Comparison of ENCODE assay signal across 8 cellular contexts in the genomic region with DNA sequence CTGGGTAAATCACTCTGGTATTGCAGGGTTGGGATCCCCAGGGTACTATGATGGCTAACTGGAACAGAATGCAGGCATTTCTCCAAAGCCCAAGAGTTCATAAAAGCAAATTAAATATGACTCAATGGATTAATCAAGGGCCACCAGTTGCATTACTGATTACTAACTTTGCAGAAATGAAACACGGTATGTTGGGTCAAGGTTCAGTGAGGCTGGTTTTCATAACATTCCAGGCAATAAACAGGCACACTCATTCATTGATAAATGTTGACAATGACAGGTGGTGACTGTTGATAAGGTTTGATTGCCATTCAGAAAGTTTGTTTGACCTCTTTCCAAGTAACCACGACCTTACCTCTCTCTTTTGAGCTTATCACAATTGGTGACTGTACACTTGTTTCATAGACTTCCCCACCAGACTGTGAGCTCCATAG. TPM values are rescaled to one million over a fixed set of nuclear protein-coding genes. Genes with fewer than 3 reads are reported as not detected.
DNase-seq lines count a peak whose midpoint lies in the region; ATAC-seq and TF ChIP-seq lines count a peak whose summit lies in the region.

No MANE protein-coding gene starts in this region.

- H3K4ac ChIP-seq in mesendoderm (ENCODE audit: low read depth, low read length): no peak overlapping the region

- peaks cover 28% of the 10 kb centered on the region for H3K36me3 Mint-ChIP-seq in Calu3 (ENCODE audit: insufficient read depth, unreplicated experiment)
- peaks cover 5% of the 10 kb centered on the region for H3K36me3 Mint-ChIP-seq in IgD-negative memory B cell

- no peak overlapping the region for H2BK15ac ChIP-seq in mesendoderm (replicated peaks; ENCODE audit: low read depth)

- H3K27ac ChIP-seq in brain microvascular endothelial cell: peak overlapping the region; percentile 65
- no peak overlapping the region for H3K27ac ChIP-seq in mesendoderm (ENCODE audit: low read depth, low read length)

- H3K9me3 Mint-ChIP-seq in Calu3 (ENCODE audit: low read depth, unreplicated experiment) (no peaks in the 10 kb centered on the region), IgD-negative memory B cell (no peaks in the 10 kb centered on the region)

- no peak overlapping the region for H3K18ac ChIP-seq in mesendoderm (ENCODE audit: low read length)

- H4K8ac ChIP-seq in mesendoderm (ENCODE audit: low read depth, low read length): peak overlapping the region; percentile 78

- CTCF ChIA-PET in Calu3 (lab: Charles Lee): interaction anchor here (0.6 to 1.2 kb wide), 5 partner anchors 10 to 126 kb away, joined by 3 to 4 read pairs (median 3); a partner anchor contains a TSS

- intact Hi-C loops in Calu3 (cut with micrococcal nuclease; ENCODE audit: unreplicated experiment): no loop called here

- H3K4me3 ChIP-seq in brain microvascular endothelial cell (ENCODE audit: low read depth, low read length): peak overlapping the region; percentile 97
- no peak overlapping the region for H3K4me3 ChIP-seq in mesendoderm (ENCODE audit: low read length)

- no peak overlapping the region for H3K23ac ChIP-seq in mesendoderm (ENCODE audit: low read length)

- H3K4me2 ChIP-seq in mesendoderm (ENCODE audit: low read length): peak overlapping the region; percentile 67

- H3K4me3 Mint-ChIP-seq in Calu3 (ENCODE audit: low read depth, unreplicated experiment): peak overlapping the region; percentile 81
- peak overlapping the region; percentile 88 to 96 (median 92) for H3K4me3 Mint-ChIP-seq in IgD-negative memory B cell

- TF ChIP-seq CTCF in Calu3 (IDR thresholded peaks at IDR 0.05; ENCODE audit: unreplicated experiment) (no peak), brain microvascular endothelial cell (IDR thresholded peaks at IDR 0.05; ENCODE audit: low read depth, low read length, missing control alignments) (no peak)

- ATAC-seq in GM18511 (IDR thresholded peaks at IDR 0.05; ENCODE audit: unreplicated experiment) (no peak), HG03095 (IDR thresholded peaks at IDR 0.05; ENCODE audit: unreplicated experiment) (no peak)

- DNase-seq in Calu3 (no peak), brain microvascular endothelial cell (peak; percentile 61), mesendoderm (peak; percentile 10), C1 segment of cervical spinal cord (lab: John Stamatoyannopoulos, UW) (no peak), NCI-H1417 treated with DMSO at 0.1 percent for 48 hours (lab: John Stamatoyannopoulos, UW) (no peak)

- H2AK5ac ChIP-seq in mesendoderm (ENCODE audit: low read length): no peak overlapping the region

- H3K27me3 Mint-ChIP-seq in Calu3 (ENCODE audit: unreplicated experiment) (no peaks in the 10 kb centered on the region), IgD-negative memory B cell (no peaks in the 10 kb centered on the region)

- H3K36me3 ChIP-seq in brain microvascular endothelial cell (replicated peaks) (peaks cover 8% of the 10 kb centered on the region), mesendoderm (ENCODE audit: control insufficient read depth, insufficient read depth, low read length) (no peaks in the 10 kb centered on the region)

- H3K27ac Mint-ChIP-seq in Calu3 (ENCODE audit: unreplicated experiment): peak overlapping the region; percentile 86
- peak overlapping the region; percentile 92 to 97 (median 97) for H3K27ac Mint-ChIP-seq in IgD-negative memory B cell

- BruUV-seq in Calu3 (replicated peaks; lab: Mats Ljungman, UMichigan): no TSS peak

- H2BK120ac ChIP-seq in mesendoderm (ENCODE audit: low read depth, low read length): no peak overlapping the region

- peaks cover 10% of the 10 kb centered on the region for H3K79me1 ChIP-seq in mesendoderm (ENCODE audit: low read length)

- peak overlapping the region; percentile 59 for H4K5ac ChIP-seq in mesendoderm (ENCODE audit: low read length)

- no peaks in the 10 kb centered on the region for H3K27me3 ChIP-seq in brain microvascular endothelial cell (replicated peaks)
- no peaks in the 10 kb centered on the region for H3K27me3 ChIP-seq in mesendoderm (ENCODE audit: insufficient read depth, low read length, poor library complexity)

- H2BK5ac ChIP-seq in mesendoderm (ENCODE audit: low read length): no peak overlapping the region

- peak overlapping the region; percentile 73 for H3K9ac ChIP-seq in mesendoderm (ENCODE audit: low read length)

- H3K56ac ChIP-seq in mesendoderm (ENCODE audit: low read length): peak overlapping the region; percentile 83

- in situ Hi-C loops in brain microvascular endothelial cell (cut with HindIII; ENCODE audit: low pct_ligation_motif_present, low sequenced_read_pairs): no loop called here

- peaks cover 4% of the 10 kb centered on the region for H3K79me2 ChIP-seq in mesendoderm (ENCODE audit: control insufficient read depth, insufficient read depth, low read length)

- H3K4me1 ChIP-seq in mesendoderm (ENCODE audit: control insufficient read depth, low read depth, low read length): peaks cover 3% of the 10 kb centered on the region

- no CpG with 5 or more reads among the region's 2 CpGs for WGBS in mesendoderm (ENCODE audit: extremely low coverage, insufficient coverage, low lambda C conversion rate)

- H3K4me1 Mint-ChIP-seq in Calu3 (ENCODE audit: low read depth, unreplicated experiment) (peaks cover 16% of the 10 kb centered on the region), IgD-negative memory B cell (peaks cover 16 to 29% (median 26%) of the 10 kb centered on the region in 3 donors)

RNA-seq across cellular contexts. Expression of a gene that starts 0.5 kb away (rescaled TPM):
- 28.7 and 31.5 TPM in 2 replicates for total RNA-seq in Calu3 (2022)
- 130 TPM for polyA plus RNA-seq in IgD-negative memory B cell
- polyA plus RNA-seq in mesendoderm (2013, experiment 1 of 2): 20.0 TPM
- polyA plus RNA-seq in mesendoderm (2013, experiment 2 of 2): 21.4 TPM

RNA-seq across cellular contexts. Expression of a gene that starts 12.0 kb away (rescaled TPM):
- total RNA-seq in Calu3 (2022): 42.2 and 47.5 TPM in 2 replicates
- 123 TPM for polyA plus RNA-seq in IgD-negative memory B cell
- polyA plus RNA-seq in mesendoderm (2013, experiment 1 of 2): 93.6 TPM
- polyA plus RNA-seq in mesendoderm (2013, experiment 2 of 2): 93.1 TPM

RNA-seq across cellular contexts. Expression of a gene that starts 23.9 kb away (rescaled TPM):
- not detected in 2 replicates for total RNA-seq in Calu3 (2022)
- not detected for polyA plus RNA-seq in IgD-negative memory B cell
- polyA plus RNA-seq in mesendoderm (2013, experiment 1 of 2): not detected
- polyA plus RNA-seq in mesendoderm (2013, experiment 2 of 2): not detected

RNA-seq across cellular contexts. Expression of a gene that starts 53.7 kb away (rescaled TPM):
- 29.5 and 50.6 TPM in 2 replicates for total RNA-seq in Calu3 (2022)
- 122 TPM for polyA plus RNA-seq in IgD-negative memory B cell
- 0.56 TPM for polyA plus RNA-seq in mesendoderm (2013, experiment 1 of 2)
- polyA plus RNA-seq in mesendoderm (2013, experiment 2 of 2): 0.49 TPM

Comparison
In these comparisons a context has a peak if more than half of its experiments do, and no peak if none do; other contexts are left out.
1. DNase-seq: peak in brain microvascular endothelial cell (single experiment) and mesendoderm (single experiment); none in Calu3 (single experiment), C1 segment of cervical spinal cord (0 of 14) and NCI-H1417 treated with DMSO at 0.1 percent for 48 hours (single experiment).